Comparison of ENCODE assay signal across 8 cellular contexts in genomic region chr2:155223781-155224406, GRCh38.
DNase-seq lines count a peak whose midpoint lies in the region; ATAC-seq and TF ChIP-seq lines count a peak whose summit lies in the region.

No MANE protein-coding gene starts in this region.

- peaks cover 4% of the 10 kb centered on the region for H3K4me1 ChIP-seq in endocrine pancreas (ENCODE audit: control insufficient read depth, insufficient read depth, low read length)
- no peaks in the 10 kb centered on the region for H3K4me1 ChIP-seq in testis

- peak in 2 of 3 experiments; percentile 22 to 53 for TF ChIP-seq CTCF in testis (IDR thresholded peaks at IDR 0.05)

- no peaks in the 10 kb centered on the region for H3K36me3 ChIP-seq in H7 (replicated peaks; ENCODE audit: control insufficient read depth, insufficient read depth, low read length)
- H3K36me3 ChIP-seq in endocrine pancreas (ENCODE audit: control insufficient read depth, insufficient read depth, low read length), result no peaks in the 10 kb centered on the region
- H3K36me3 ChIP-seq in testis (ENCODE audit: low read depth, missing control alignments), result no peaks in the 10 kb centered on the region

- intact Hi-C loops in testis (cut with DNase I; ENCODE audit: low total_unique reads), result no loop called here

- TF ChIP-seq POLR2A in testis (IDR thresholded peaks at IDR 0.05), result no peak

- WGBS in testis, 2 donors, result 42 to 43% methylated on average over 5 of the region's 5 CpGs

- no peak overlapping the region for H3K4me3 ChIP-seq in H7 (ENCODE audit: insufficient read depth, low read depth, low read length)
- H3K4me3 ChIP-seq in endocrine pancreas (ENCODE audit: control insufficient read depth, insufficient read depth, low read length), result peak overlapping the region; percentile 65
- H3K4me3 ChIP-seq in testis, result no peak overlapping the region

- no peak overlapping the region for H3K27ac ChIP-seq in testis

- H3K9ac ChIP-seq in endocrine pancreas (ENCODE audit: control insufficient read depth, insufficient read depth, low read length), result no peak overlapping the region

- H3K27me3 ChIP-seq in H7 (ENCODE audit: control insufficient read depth, insufficient read depth, low read length) (no peaks in the 10 kb centered on the region), endocrine pancreas (ENCODE audit: control insufficient read depth, insufficient read depth, low read length) (no peaks in the 10 kb centered on the region), testis (no peaks in the 10 kb centered on the region)

- no peak for ATAC-seq in HG02970 (IDR thresholded peaks at IDR 0.05; ENCODE audit: low FRiP score, unreplicated experiment)

- H3K9me3 ChIP-seq in endocrine pancreas (ENCODE audit: control insufficient read depth, low read length), result no peaks in the 10 kb centered on the region
- no peaks in the 10 kb centered on the region for H3K9me3 ChIP-seq in testis

- DNase-seq in GM03348 (ENCODE audit: low spot score) (peak; percentile 3), H7 (peak; percentile 1), NCI-H2029 treated with DMSO at 0.1 percent for 48 hours (lab: John Stamatoyannopoulos, UW) (peak; percentile 16), testis (peak; percentile 21), cortex of kidney (lab: John Stamatoyannopoulos, UW) (no peak), 8988T (no peak)

Comparison
In these comparisons a context has a peak if more than half of its experiments do, and no peak if none do; other contexts are left out.
1. DNase-seq: peak in GM03348 (single experiment), H7 (single experiment), NCI-H2029 treated with DMSO at 0.1 percent for 48 hours (single experiment) and testis (single experiment); none in cortex of kidney (single experiment) and 8988T (single experiment).